ENCODE assay signal across 23 cellular contexts in the genomic region with DNA sequence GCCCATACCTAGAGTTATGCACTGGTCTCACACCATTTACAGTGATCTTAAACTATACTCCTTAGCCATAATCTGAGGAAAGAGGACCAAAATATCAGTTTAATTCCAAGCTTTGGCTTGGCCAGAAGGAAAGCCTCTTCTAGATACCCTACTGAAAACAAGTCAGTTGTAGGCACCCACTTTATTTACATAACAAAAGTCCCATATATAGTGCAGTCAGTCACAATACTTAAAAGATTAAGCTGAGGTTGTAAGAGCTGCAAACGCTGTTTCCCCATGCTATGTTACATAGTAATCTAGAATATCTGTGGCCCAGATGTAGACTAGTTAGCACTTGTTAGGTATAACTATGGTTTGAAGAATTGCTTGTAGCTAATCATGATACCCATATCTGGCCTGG.
A peak's percentile ranks its signal among the peaks of the same experiment; 100 is the strongest.
DNase-seq lines count a peak whose midpoint lies in the region; ATAC-seq, FAIRE-seq and TF ChIP-seq lines count a peak whose summit lies in the region.
"Had no signal": no experiment of that assay in that cellular context is flagged by ENCODE, and none has a peak within 500 bp of the region (broad histone marks: within the 10 kb centered on the region; RNA-seq: fewer than 3 reads in every experiment).

No MANE protein-coding gene starts in this region.

- no peaks in the 10 kb centered on the region for H3K9me3 ChIP-seq in iPS-18a (ENCODE audit: control insufficient read depth, low read depth, low read length)
- H3K9me3 ChIP-seq in testis: no peaks in the 10 kb centered on the region
- H3K9me3 ChIP-seq: A549; BLaER1 treated with 17β-estradiol and CSF1 and Interleukin-3, amounts not matched to agents 10 nM and 100 nM; SK-N-SH had no signal

- H3K27ac ChIP-seq in iPS-18a (ENCODE audit: low read length) (no peak overlapping the region), testis (no peak overlapping the region)
- H3K27ac ChIP-seq: A549; BLaER1 treated with 17β-estradiol and CSF1 and Interleukin-3, amounts not matched to agents 10 nM and 100 nM had no signal

- H3K27me3 ChIP-seq in iPS-18a (ENCODE audit: control insufficient read depth, insufficient read depth, low read length): no peaks in the 10 kb centered on the region
- no peaks in the 10 kb centered on the region for H3K27me3 ChIP-seq in testis
- H3K27me3 ChIP-seq: BLaER1 treated with 17β-estradiol and CSF1 and Interleukin-3, amounts not matched to agents 10 nM and 100 nM had no signal

- peak overlapping the region; percentile 26 for H3K4me3 ChIP-seq in iPS-18a (ENCODE audit: low read length)
- H3K4me3 ChIP-seq in testis: no peak overlapping the region
- H3K4me3 ChIP-seq: A549; BLaER1 treated with 17β-estradiol and CSF1 and Interleukin-3, amounts not matched to agents 10 nM and 100 nM; K562 had no signal

- H3K9me3 Mint-ChIP-seq in WTC11: no peaks in the 10 kb centered on the region
- peaks cover 0 to 2% (median 0%) of the 10 kb centered on the region in 7 donors for H3K9me3 Mint-ChIP-seq in CD14-positive monocyte
- H3K9me3 Mint-ChIP-seq in chondrocyte (ENCODE audit: low read depth): no peaks in the 10 kb centered on the region
- H3K9me3 Mint-ChIP-seq: CD8-positive, alpha-beta T cell had no signal

- H3K36me3 Mint-ChIP-seq in WTC11: peaks cover 8% of the 10 kb centered on the region; the same call in 1 of the 2 replicates
- H3K36me3 Mint-ChIP-seq in CD14-positive monocyte: no peaks in the 10 kb centered on the region
- peaks cover 6% of the 10 kb centered on the region for H3K36me3 Mint-ChIP-seq in chondrocyte (ENCODE audit: low read depth)

- no peaks in the 10 kb centered on the region for H3K27me3 Mint-ChIP-seq in WTC11 (ENCODE audit: low read depth)
- H3K27me3 Mint-ChIP-seq in CD14-positive monocyte (ENCODE audit: low read depth in 3 of 3): no peaks in the 10 kb centered on the region
- no peaks in the 10 kb centered on the region for H3K27me3 Mint-ChIP-seq in chondrocyte (ENCODE audit: low read depth)

- H3K4me1 ChIP-seq in iPS-18a (ENCODE audit: control insufficient read depth, low read depth, low read length) (peaks cover 13% of the 10 kb centered on the region), testis (no peaks in the 10 kb centered on the region)

- TF ChIP-seq POLR2A in testis (IDR thresholded peaks at IDR 0.05): no peak

- FAIRE-seq in GM19239 (lab: Jason Lieb, UNC): peak; percentile 44
- FAIRE-seq: A549, H54, K562, RCC 7860 had no signal

- no peak for TF ChIP-seq CTCF in WTC11 (IDR thresholded peaks at IDR 0.05)
- TF ChIP-seq CTCF in CD14-positive monocyte (IDR thresholded peaks at IDR 0.05): no peak
- no peak for TF ChIP-seq CTCF in testis (IDR thresholded peaks at IDR 0.05)
- TF ChIP-seq CTCF in chondrocyte (IDR thresholded peaks at IDR 0.05): no peak

- no peak overlapping the region for H3K9ac ChIP-seq in iPS-18a (ENCODE audit: low read length)
- H3K9ac ChIP-seq: BLaER1 treated with 17β-estradiol and CSF1 and Interleukin-3, amounts not matched to agents 10 nM and 100 nM; SK-N-SH had no signal

- DNase-seq in GM19239 (ENCODE audit: insufficient read length, low spot score) (no peak), WTC11 (ENCODE audit: low spot score) (no peak), CD14-positive monocyte (ENCODE audit: low spot score) (no peak), testis (no peak), chondrocyte (ENCODE audit: low spot score) (no peak)
- DNase-seq: AML-193; CD8-positive, alpha-beta T cell; MV-4-11; NCI-H1105; NCI-H1436 treated with DMSO at 0.1 percent for 48 hours; NCI-H1930; NCI-H2107; NCI-H524 treated with DMSO at 0.1 percent for 48 hours; NCI-H774; SK-N-SH; SW 1271 had no signal

- intact Hi-C loops in CD14-positive monocyte (cut with micrococcal nuclease): loop anchor here in 1 of 2 donors (5.0 kb wide), 1 partner anchor 380 kb away; no protein-coding TSS in a partner anchor
- intact Hi-C loops in testis (cut with DNase I; ENCODE audit: low total_unique reads): no loop called here

- CTCF ChIA-PET in WTC11 (lab: Charles Lee): interaction anchor here (0.7 to 1.6 kb wide), 11 partner anchors 9 to 379 kb away, joined by 3 to 10 read pairs (median 4); no protein-coding TSS in a partner anchor

- H3K4me1 Mint-ChIP-seq in WTC11 (peaks cover 29% of the 10 kb centered on the region), CD14-positive monocyte (peaks cover 10% of the 10 kb centered on the region), chondrocyte (ENCODE audit: low read depth) (peaks cover 41% of the 10 kb centered on the region)

- H3K36me3 ChIP-seq in iPS-18a (ENCODE audit: control insufficient read depth, low read depth, low read length) (no peaks in the 10 kb centered on the region), testis (ENCODE audit: low read depth, missing control alignments) (no peaks in the 10 kb centered on the region)
- H3K36me3 ChIP-seq: BLaER1 treated with 17β-estradiol and CSF1 and Interleukin-3, amounts not matched to agents 10 nM and 100 nM had no signal

- POLR2A ChIA-PET in WTC11 (lab: Charles Lee): interaction anchor here (0.9 kb wide), 1 partner anchor 256 kb away, joined by 3 read pairs; no protein-coding TSS in a partner anchor

- H3K4me3 Mint-ChIP-seq in WTC11: peak overlapping the region; percentile 29; the same call in 1 of the 2 replicates
- no peak overlapping the region for H3K4me3 Mint-ChIP-seq in CD14-positive monocyte
- no peak overlapping the region for H3K4me3 Mint-ChIP-seq in chondrocyte (ENCODE audit: unreplicated experiment)
- H3K4me3 Mint-ChIP-seq: CD8-positive, alpha-beta T cell had no signal

- ATAC-seq in WTC11 (peak; percentile 71), GM18517 (IDR thresholded peaks at IDR 0.05; ENCODE audit: unreplicated experiment) (no peak)
- ATAC-seq: CD8-positive, alpha-beta T cell; K562 had no signal

- 62 to 77% methylated on average over 1 of the region's 1 CpG for WGBS in testis, 2 donors

- H3K27ac Mint-ChIP-seq in WTC11 (peak overlapping the region; percentile 32; the same call in 1 of the 2 replicates), CD14-positive monocyte (no peak overlapping the region), chondrocyte (ENCODE audit: unreplicated experiment) (no peak overlapping the region)
- H3K27ac Mint-ChIP-seq: CD8-positive, alpha-beta T cell had no signal

TF ChIP-seq in WTC11, 78 proteins besides CTCF, POLR2A, EP300 and RAD21:
- TF ChIP-seq, protein P1, sequence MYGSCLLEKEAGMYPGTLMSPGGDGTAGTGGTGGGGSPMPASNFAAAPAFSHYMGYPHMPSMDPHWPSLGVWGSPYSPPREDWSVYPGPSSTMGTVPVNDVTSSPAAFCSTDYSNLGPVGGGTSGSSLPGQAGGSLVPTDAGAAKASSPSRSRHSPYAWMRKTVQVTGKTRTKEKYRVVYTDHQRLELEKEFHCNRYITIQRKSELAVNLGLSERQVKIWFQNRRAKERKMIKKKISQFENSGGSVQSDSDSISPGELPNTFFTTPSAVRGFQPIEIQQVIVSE (CRISPR knock-in tag; IDR thresholded peaks at IDR 0.05; ENCODE audit: borderline replicate concordance): no peak
- no peak for TF ChIP-seq ZNF317 (CRISPR knock-in tag; IDR thresholded peaks at IDR 0.05; ENCODE audit: borderline replicate concordance, low read depth)
- no peak for TF ChIP-seq GTF2I (CRISPR knock-in tag; conservative IDR thresholded peaks at IDR 0.05)
- no peak for TF ChIP-seq NR2C2 (CRISPR knock-in tag; IDR thresholded peaks at IDR 0.05)
- no peak for TF ChIP-seq ESRRA (CRISPR knock-in tag; IDR thresholded peaks at IDR 0.05; ENCODE audit: borderline replicate concordance)
- no peak for TF ChIP-seq HMGA2 (CRISPR knock-in tag; IDR thresholded peaks at IDR 0.05)
- no peak for TF ChIP-seq ZBTB21 (CRISPR knock-in tag; IDR thresholded peaks at IDR 0.05; ENCODE audit: borderline replicate concordance)
